ENCODE assay signal across 8 cellular contexts in genomic region chr20:1467082-1467354, GRCh38. TPM values are rescaled to one million over a fixed set of nuclear protein-coding genes. Genes with fewer than 3 reads are reported as not detected.
DNase-seq lines count a peak whose midpoint lies in the region; ATAC-seq and TF ChIP-seq lines count a peak whose summit lies in the region.

No MANE protein-coding gene starts in this region.

- H3K4me1 Mint-ChIP-seq in stimulated activated naive CD8-positive, alpha-beta T cell treated with anti-CD3 and anti-CD28 coated beads, Interleukin-15, Interleukin-2, amounts not matched to agents 100 ng/mL and 50 ng/mL, for 24 hours (ENCODE audit: low read depth): peaks cover 46% of the 10 kb centered on the region
- H3K4me1 Mint-ChIP-seq in naive B cell: peaks cover 53 to 85% (median 63%) of the 10 kb centered on the region in 3 donors

- 2 to 4% methylated on average over 7 of the region's 7 CpGs for WGBS in body of pancreas, 2 donors

- no peaks in the 10 kb centered on the region for H3K9me3 ChIP-seq in body of pancreas

- peak overlapping the region; percentile 18 to 95 (median 88) for H3K27ac ChIP-seq in body of pancreas

- intact Hi-C loops in body of pancreas (cut with DNase I): loop anchor here (10.0 kb wide), 2 partner anchors 72 to 352 kb away; partner anchors contain the start of genes FKBP1A and PSMF1

- peak overlapping the region; percentile 89 for H3K4me3 Mint-ChIP-seq in stimulated activated naive CD8-positive, alpha-beta T cell treated with anti-CD3 and anti-CD28 coated beads, Interleukin-15, Interleukin-2, amounts not matched to agents 100 ng/mL and 50 ng/mL, for 24 hours
- H3K4me3 Mint-ChIP-seq in naive B cell: peak overlapping the region; percentile 88 to 96 (median 92)

- H3K27ac Mint-ChIP-seq in stimulated activated naive CD8-positive, alpha-beta T cell treated with anti-CD3 and anti-CD28 coated beads, Interleukin-15, Interleukin-2, amounts not matched to agents 100 ng/mL and 50 ng/mL, for 24 hours: no peak overlapping the region
- H3K27ac Mint-ChIP-seq in naive B cell: peak overlapping the region; percentile 76 to 98 (median 94)

- H3K9me3 Mint-ChIP-seq in stimulated activated naive CD8-positive, alpha-beta T cell treated with anti-CD3 and anti-CD28 coated beads, Interleukin-15, Interleukin-2, amounts not matched to agents 100 ng/mL and 50 ng/mL, for 24 hours: no peaks in the 10 kb centered on the region
- H3K9me3 Mint-ChIP-seq in naive B cell: no peaks in the 10 kb centered on the region

- H3K27me3 ChIP-seq in body of pancreas: no peaks in the 10 kb centered on the region

- no peak for ATAC-seq in stimulated activated naive CD8-positive, alpha-beta T cell treated with anti-CD3 and anti-CD28 coated beads, Interleukin-15, Interleukin-2, amounts not matched to agents 100 U/mL and 50 U/mL, for 24 hours
- ATAC-seq in body of pancreas (no peak), naive B cell (ENCODE audit: low read depth in 2 of 2) (peak in 1 of 2 donors; percentile 3)

- H3K36me3 Mint-ChIP-seq in stimulated activated naive CD8-positive, alpha-beta T cell treated with anti-CD3 and anti-CD28 coated beads, Interleukin-15, Interleukin-2, amounts not matched to agents 100 ng/mL and 50 ng/mL, for 24 hours (ENCODE audit: low read depth): peaks cover 11% of the 10 kb centered on the region
- no peaks in the 10 kb centered on the region for H3K36me3 Mint-ChIP-seq in naive B cell

- no peak for DNase-seq in stimulated activated naive CD8-positive, alpha-beta T cell treated with anti-CD3 and anti-CD28 coated beads, Interleukin-15, Interleukin-2, amounts not matched to agents 100 U/mL and 50 U/mL, for 24 hours
- no peak for DNase-seq in body of pancreas
- no peak for DNase-seq in naive B cell
- DNase-seq in DMS79 treated with DMSO at 0.1 percent for 48 hours (lab: John Stamatoyannopoulos, UW): no peak
- no peak for DNase-seq in germinal center (ENCODE audit: low spot score)
- DNase-seq in ecto neural progenitor cell (ENCODE audit: low spot score): no peak
- no peak for DNase-seq in foreskin fibroblast

- H3K36me3 ChIP-seq in body of pancreas (replicated peaks in 1 of 2; ENCODE audit: insufficient read depth in 1 of 2, low read depth in 2 of 2): no peaks in the 10 kb centered on the region

- peaks cover 61% of the 10 kb centered on the region for H3K4me1 ChIP-seq in body of pancreas

- H3K27me3 Mint-ChIP-seq in stimulated activated naive CD8-positive, alpha-beta T cell treated with anti-CD3 and anti-CD28 coated beads, Interleukin-15, Interleukin-2, amounts not matched to agents 100 ng/mL and 50 ng/mL, for 24 hours: peaks cover 17% of the 10 kb centered on the region
- no peaks in the 10 kb centered on the region for H3K27me3 Mint-ChIP-seq in naive B cell

- TF ChIP-seq CTCF in body of pancreas (IDR thresholded peaks at IDR 0.05) (no peak), foreskin fibroblast (IDR thresholded peaks at IDR 0.05; ENCODE audit: low read depth, low read length) (no peak)

- H3K4me3 ChIP-seq in body of pancreas: no peak overlapping the region
- H3K4me3 ChIP-seq in foreskin fibroblast (ENCODE audit: low read depth in 1 of 2, low read length in 2 of 2): peak overlapping the region in 1 of 2 donors; percentile 33

- TF ChIP-seq POLR2A in body of pancreas (IDR thresholded peaks at IDR 0.05): no peak

RNA-seq across cellular contexts. Expression of gene NSFL1C, which starts 0.4 kb away (rescaled TPM):
- 10 to 100 TPM; 23.1 to 33.7 TPM for total RNA-seq in body of pancreas
- 100 to 1,000 TPM; 108 to 134 (median 123) TPM for polyA plus RNA-seq in naive B cell (ENCODE audit: low read depth in 6 of 6)

RNA-seq across cellular contexts. Expression of gene SIRPB2, which starts 24.2 kb away (rescaled TPM):
- 1 to 10 TPM in 1 of 2 donors, under 1 TPM in 1; 0.33 to 2.3 TPM for total RNA-seq in body of pancreas
- under 1 TPM in 4 of 6 donors, not detected in 2; 0.18 to 0.36 (median 0.22) TPM for polyA plus RNA-seq in naive B cell (ENCODE audit: low read depth in 6 of 6)
